19 cellular contexts compared by ENCODE assay signal in the genomic region with DNA sequence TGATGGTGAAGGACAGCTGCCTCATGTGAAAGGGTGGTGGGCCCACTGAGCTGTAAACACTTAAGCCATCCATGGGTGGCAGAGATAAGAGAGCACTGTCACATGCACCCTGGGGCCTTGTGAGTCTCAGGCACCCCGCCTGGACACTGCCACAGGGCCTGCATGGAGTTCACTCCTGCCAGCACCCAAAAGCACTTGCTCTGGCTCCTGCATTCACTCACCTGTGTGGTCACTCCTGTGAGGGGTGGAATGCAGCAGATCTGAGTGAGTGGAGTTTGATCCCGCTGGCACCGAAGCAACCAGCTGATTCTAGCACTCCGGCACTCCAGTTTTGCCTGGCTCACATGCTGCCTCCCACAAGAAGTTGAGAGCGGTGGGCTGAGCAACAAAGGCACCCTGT.
"Had no signal": no experiment of that assay in that cellular context is flagged by ENCODE, and none has a peak within 500 bp of the region (broad histone marks: within the 10 kb centered on the region; RNA-seq: fewer than 3 reads in every experiment).

No MANE protein-coding gene starts in this region.

- H3K27ac Mint-ChIP-seq: activated CD4-positive, alpha-beta memory T cell treated with anti-CD3 and anti-CD28 coated beads, Interleukin-2, amount 10 ng/mL, durations not matched to agents 7 days and 5 days; activated CD4-positive, alpha-beta T cell treated with anti-CD3 and anti-CD28 coated beads for 36 hours; activated naive CD8-positive, alpha-beta T cell treated with anti-CD3 and anti-CD28 coated beads, Interleukin-2, amount 50 U/mL, for 24 hours; naive thymus-derived CD8-positive, alpha-beta T cell; stimulated activated naive CD8-positive, alpha-beta T cell treated with anti-CD3 and anti-CD28 coated beads, Interleukin-15, Interleukin-2, amounts not matched to agents 100 ng/mL and 50 ng/mL, for 24 hours had no signal

- H3K4me3 Mint-ChIP-seq: activated CD4-positive, alpha-beta memory T cell treated with anti-CD3 and anti-CD28 coated beads, Interleukin-2, amount 10 ng/mL, durations not matched to agents 7 days and 5 days; activated CD4-positive, alpha-beta T cell treated with anti-CD3 and anti-CD28 coated beads for 36 hours; activated naive CD8-positive, alpha-beta T cell treated with anti-CD3 and anti-CD28 coated beads, Interleukin-2, amount 50 U/mL, for 24 hours; naive thymus-derived CD8-positive, alpha-beta T cell; stimulated activated naive CD8-positive, alpha-beta T cell treated with anti-CD3 and anti-CD28 coated beads, Interleukin-15, Interleukin-2, amounts not matched to agents 100 ng/mL and 50 ng/mL, for 24 hours had no signal

- H3K9me3 ChIP-seq: mucosa of descending colon, prostate gland had no signal

- ATAC-seq: activated CD4-positive, alpha-beta T cell treated with anti-CD3 and anti-CD28 coated beads for 36 hours; activated naive CD8-positive, alpha-beta T cell treated with anti-CD3 and anti-CD28 coated beads, Interleukin-2, amount 50 U/mL, for 24 hours; mucosa of descending colon; naive thymus-derived CD8-positive, alpha-beta T cell had no signal

- H3K9me3 Mint-ChIP-seq: stimulated activated naive CD8-positive, alpha-beta T cell treated with anti-CD3 and anti-CD28 coated beads, Interleukin-15, Interleukin-2, amounts not matched to agents 100 ng/mL and 50 ng/mL, for 24 hours had no signal

- H3K4me1 Mint-ChIP-seq: activated CD4-positive, alpha-beta memory T cell treated with anti-CD3 and anti-CD28 coated beads, Interleukin-2, amount 10 ng/mL, durations not matched to agents 7 days and 5 days; activated CD4-positive, alpha-beta T cell treated with anti-CD3 and anti-CD28 coated beads for 36 hours; activated naive CD8-positive, alpha-beta T cell treated with anti-CD3 and anti-CD28 coated beads, Interleukin-2, amount 50 U/mL, for 24 hours; naive thymus-derived CD8-positive, alpha-beta T cell had no signal

- H3K27me3 Mint-ChIP-seq: activated CD4-positive, alpha-beta memory T cell treated with anti-CD3 and anti-CD28 coated beads, Interleukin-2, amount 10 ng/mL, durations not matched to agents 7 days and 5 days; activated CD4-positive, alpha-beta T cell treated with anti-CD3 and anti-CD28 coated beads for 36 hours; activated naive CD8-positive, alpha-beta T cell treated with anti-CD3 and anti-CD28 coated beads, Interleukin-2, amount 50 U/mL, for 24 hours; naive thymus-derived CD8-positive, alpha-beta T cell; stimulated activated naive CD8-positive, alpha-beta T cell treated with anti-CD3 and anti-CD28 coated beads, Interleukin-15, Interleukin-2, amounts not matched to agents 100 ng/mL and 50 ng/mL, for 24 hours had no signal

- DNase-seq: activated CD4-positive, alpha-beta memory T cell treated with anti-CD3 and anti-CD28 coated beads, Interleukin-2, amount 10 ng/mL, durations not matched to agents 7 days and 5 days; activated CD4-positive, alpha-beta T cell treated with anti-CD3 and anti-CD28 coated beads for 36 hours; activated naive CD8-positive, alpha-beta T cell treated with anti-CD3 and anti-CD28 coated beads, Interleukin-2, amount 50 U/mL, for 24 hours; activated T-cell treated with anti-CD3 and anti-CD28 coated beads, Interleukin-2, amount 50 U/mL, for 48 hours; esophagus squamous epithelium; foreskin fibroblast; head of caudate nucleus; mammary epithelial cell; mucosa of descending colon; naive thymus-derived CD8-positive, alpha-beta T cell; occipital lobe; stimulated activated CD4-positive, alpha-beta T cell treated with anti-CD3 and anti-CD28 coated beads, Interleukin-2, amount 100 ng/mL, for 48 hours; T1000; WERI-Rb-1 had no signal

- FAIRE-seq: astrocyte, islet of Langerhans had no signal

- H3K36me3 Mint-ChIP-seq: naive thymus-derived CD8-positive, alpha-beta T cell had no signal

- H3K27ac ChIP-seq: cardiac muscle cell, esophagus squamous epithelium, prostate gland, WERI-Rb-1 had no signal

- H3K4me3 ChIP-seq: cardiac muscle cell, esophagus squamous epithelium, mucosa of descending colon, prostate gland had no signal

- H3K36me3 ChIP-seq: cardiac muscle cell, esophagus squamous epithelium, prostate gland, WERI-Rb-1 had no signal

- H3K27me3 ChIP-seq: cardiac muscle cell, esophagus squamous epithelium had no signal

- H3K4me1 ChIP-seq: esophagus squamous epithelium, prostate gland had no signal
